In the genomic region with DNA sequence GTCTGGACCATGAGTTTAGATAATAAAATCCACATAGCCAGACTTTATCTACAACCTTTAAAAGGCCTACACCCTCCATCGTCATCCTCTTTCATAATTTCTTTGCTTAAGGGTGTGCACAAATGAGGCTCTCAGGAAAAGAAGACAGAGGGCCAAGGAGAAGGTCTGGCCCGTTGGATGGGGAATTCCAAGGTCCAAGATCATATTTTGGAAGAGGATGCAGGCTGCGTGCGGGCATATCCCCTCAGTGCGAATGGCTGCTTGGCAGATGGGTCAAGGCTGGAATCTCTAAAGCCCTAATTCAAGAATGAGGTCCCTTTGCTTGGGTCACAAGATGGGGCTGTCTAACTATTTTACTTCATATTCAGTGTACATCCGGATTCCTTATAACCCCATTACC, we compare ENCODE assay signal across 22 cellular contexts.
"Had no signal": no experiment of that assay in that cellular context is flagged by ENCODE, and none has a peak within 500 bp of the region (broad histone marks: within the 10 kb centered on the region; RNA-seq: fewer than 3 reads in every experiment).

No MANE protein-coding gene starts in this region.

- H3K4me3 ChIP-seq: dorsolateral prefrontal cortex, gastrocnemius medialis, heart left ventricle, hepatocyte, lung, mucosa of descending colon, psoas muscle, skin epidermis, thoracic aorta, tibial nerve, upper lobe of right lung had no signal

- H3K9me3 ChIP-seq: gastrocnemius medialis, psoas muscle, thoracic aorta, upper lobe of right lung had no signal

- H3K27ac ChIP-seq: dorsolateral prefrontal cortex, gastrocnemius medialis, heart left ventricle, hepatocyte, psoas muscle, skin epidermis, thoracic aorta, tibial nerve, upper lobe of right lung had no signal

- H3K4me2 ChIP-seq: hepatocyte had no signal

- DNase-seq: dorsolateral prefrontal cortex; effector CD4-positive, alpha-beta T cell; foreskin fibroblast; gastrocnemius medialis; heart left ventricle; kidney; mucosa of descending colon; naive B cell; psoas muscle; right cardiac atrium; stimulated activated CD4-positive, alpha-beta T cell treated with anti-CD3 and anti-CD28 coated beads, Interleukin-15, amount 100 ng/mL, for 24 hours; stimulated activated CD4-positive, alpha-beta T cell treated with anti-CD3 and anti-CD28 coated beads, Interleukin-2, amount 100 ng/mL, for 48 hours; stimulated activated naive B cell treated with anti-CD40 and anti-IgM and Interleukin-4, amounts not matched to agents 10 μg/mL and 1 μg/mL and 100 μg/mL, for 72 hours; upper lobe of right lung had no signal

- H3K36me3 ChIP-seq: gastrocnemius medialis, heart left ventricle, thoracic aorta, tibial nerve, upper lobe of right lung had no signal

- H3K79me2 ChIP-seq: hepatocyte had no signal

- H3K27me3 ChIP-seq: dorsolateral prefrontal cortex, gastrocnemius medialis, heart left ventricle, hepatocyte, tibial nerve, upper lobe of right lung had no signal

- ATAC-seq: esophagus mucosa; gastrocnemius medialis; heart left ventricle; left lobe of liver; mucosa of descending colon; natural killer cell treated with Interleukin-12 subunit alpha and Interleukin-12 subunit beta and Interleukin-15 and Interleukin-18, amount 100 ng/mL, for 72 hours; psoas muscle; right cardiac atrium; stimulated activated naive B cell treated with anti-CD40 and anti-IgM and Interleukin-4, amounts not matched to agents 10 μg/mL and 1 μg/mL and 100 μg/mL, for 72 hours; upper lobe of right lung had no signal

- H2AFZ ChIP-seq: hepatocyte had no signal

- H3K4me1 ChIP-seq: gastrocnemius medialis, heart left ventricle, psoas muscle, tibial nerve, upper lobe of right lung had no signal
